In genomic region chr12:57552306-57552651, GRCh38 we compare ENCODE assay signal across 1 cellular context.
TF ChIP-seq lines count a peak whose summit lies in the region.

No MANE protein-coding gene starts in this region.

TF ChIP-seq in K562, 482 proteins besides CTCF, POLR2A, EP300 and RAD21 (continued from another document):
- no peak for TF ChIP-seq CREB5 (CRISPR knock-in tag; IDR thresholded peaks at IDR 0.05)
- peak; percentile 92 for TF ChIP-seq DPF2 (IDR thresholded peaks at IDR 0.05)
- peak; percentile 91 for TF ChIP-seq SMARCA4 (IDR thresholded peaks at IDR 0.05)
- peak in 1 of 3 experiments; percentile 90 for TF ChIP-seq YY1 (IDR thresholded peaks at IDR 0.05; ENCODE audit: borderline replicate concordance in 1 of 3, control insufficient read depth in 1 of 3, extremely low read depth in 1 of 3, insufficient read depth in 3 of 3, insufficient read length in 1 of 3, insufficient replicate concordance in 2 of 3, low read depth in 1 of 3, low read length in 2 of 3)
- TF ChIP-seq TEAD4 (IDR thresholded peaks at IDR 0.05; ENCODE audit: low read length): peak; percentile 95
- no peak for TF ChIP-seq TEAD4 (CRISPR knock-in tag; IDR thresholded peaks at IDR 0.05; ENCODE audit: borderline replicate concordance)
- no peak for TF ChIP-seq HDAC1 (IDR thresholded peaks at IDR 0.05)
- TF ChIP-seq MECOM (CRISPR knock-in tag; IDR thresholded peaks at IDR 0.05): peak; percentile 92
- 0 out of 2 replicates have a peak, but pooled peaks have one; percentile 33 for TF ChIP-seq MYNN (IDR thresholded peaks at IDR 0.05)
- no peak for TF ChIP-seq MYNN (CRISPR knock-in tag; IDR thresholded peaks at IDR 0.05)
- no peak for TF ChIP-seq BHLHE40 (IDR thresholded peaks at IDR 0.05; ENCODE audit: low read length)
- TF ChIP-seq PCBP1 (IDR thresholded peaks at IDR 0.05; ENCODE audit: low read depth, low read length, poor library complexity, severe bottlenecking): no peak
- TF ChIP-seq TCF3 (CRISPR knock-in tag; IDR thresholded peaks at IDR 0.05): peak; percentile 95
- TF ChIP-seq SOX6 (IDR thresholded peaks at IDR 0.05): peak; percentile 98
- TF ChIP-seq RB1 (IDR thresholded peaks at IDR 0.05; ENCODE audit: low read depth): no peak
- no peak for TF ChIP-seq MXD1 (CRISPR knock-in tag; IDR thresholded peaks at IDR 0.05; ENCODE audit: borderline replicate concordance, poor library complexity, severe bottlenecking)
- peak; percentile 33 for TF ChIP-seq DACH1 (IDR thresholded peaks at IDR 0.05; ENCODE audit: partially characterized antibody)
- no peak for TF ChIP-seq SIN3B (IDR thresholded peaks at IDR 0.05; ENCODE audit: low read depth)
- TF ChIP-seq MTA2 (IDR thresholded peaks at IDR 0.05; ENCODE audit: low read depth): peak; percentile 92
- TF ChIP-seq SMAD1 (IDR thresholded peaks at IDR 0.05; ENCODE audit: low read depth, low read length, partially characterized antibody): peak; percentile 51
- no peak for TF ChIP-seq HDAC8 (tag; IDR thresholded peaks at IDR 0.05)
- no peak for TF ChIP-seq ZNF695 (CRISPR knock-in tag; IDR thresholded peaks at IDR 0.05)
- TF ChIP-seq ZBTB7A (IDR thresholded peaks at IDR 0.05; ENCODE audit: borderline replicate concordance, control insufficient read depth, low read depth, low read length): peak; percentile 88
- TF ChIP-seq NBN (IDR thresholded peaks at IDR 0.05; ENCODE audit: low read depth): no peak
- TF ChIP-seq TAF1 (IDR thresholded peaks at IDR 0.05; ENCODE audit: control insufficient read depth, extremely low read depth, insufficient read depth, low read length, severe bottlenecking): peak; percentile 42
- TF ChIP-seq CBX3 (IDR thresholded peaks at IDR 0.05; ENCODE audit: borderline replicate concordance in 1 of 2, low read length in 2 of 2): 0 out of 3 replicates have a peak, but pooled peaks of 1 of the 2 experiments have one; percentile 6
- TF ChIP-seq CEBPB (tag; IDR thresholded peaks at IDR 0.05): peak; percentile 90
- TF ChIP-seq, protein P1, sequence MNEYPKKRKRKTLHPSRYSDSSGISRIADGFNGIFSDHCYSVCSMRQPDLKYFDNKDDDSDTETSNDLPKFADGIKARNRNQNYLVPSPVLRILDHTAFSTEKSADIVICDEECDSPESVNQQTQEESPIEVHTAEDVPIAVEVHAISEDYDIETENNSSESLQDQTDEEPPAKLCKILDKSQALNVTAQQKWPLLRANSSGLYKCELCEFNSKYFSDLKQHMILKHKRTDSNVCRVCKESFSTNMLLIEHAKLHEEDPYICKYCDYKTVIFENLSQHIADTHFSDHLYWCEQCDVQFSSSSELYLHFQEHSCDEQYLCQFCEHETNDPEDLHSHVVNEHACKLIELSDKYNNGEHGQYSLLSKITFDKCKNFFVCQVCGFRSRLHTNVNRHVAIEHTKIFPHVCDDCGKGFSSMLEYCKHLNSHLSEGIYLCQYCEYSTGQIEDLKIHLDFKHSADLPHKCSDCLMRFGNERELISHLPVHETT (CRISPR knock-in tag; conservative IDR thresholded peaks at IDR 0.05 in 1 of 2, IDR thresholded peaks at IDR 0.05 in 1 of 2): 0 out of 4 replicates have a peak, but pooled peaks of 1 of the 2 experiments have one; percentile 40
- TF ChIP-seq POLR3A (IDR thresholded peaks at IDR 0.05; ENCODE audit: borderline replicate concordance, extremely low read depth, insufficient read depth, insufficient read length): no peak
- no peak for TF ChIP-seq CBX5 (IDR thresholded peaks at IDR 0.05; ENCODE audit: borderline replicate concordance, low read depth)
- no peak for TF ChIP-seq MCM5 (IDR thresholded peaks at IDR 0.05; ENCODE audit: low read depth)
- no peak for TF ChIP-seq ZNF644 (tag; IDR thresholded peaks at IDR 0.05; ENCODE audit: low read depth)
- TF ChIP-seq JUNB (CRISPR knock-in tag; conservative IDR thresholded peaks at IDR 0.05): no peak
- TF ChIP-seq ZNF24 (IDR thresholded peaks at IDR 0.05): no peak
- no peak for TF ChIP-seq ESRRB (CRISPR knock-in tag; IDR thresholded peaks at IDR 0.05; ENCODE audit: borderline replicate concordance)
